Comparison of ENCODE assay signal across 28 cellular contexts in the genomic region with DNA sequence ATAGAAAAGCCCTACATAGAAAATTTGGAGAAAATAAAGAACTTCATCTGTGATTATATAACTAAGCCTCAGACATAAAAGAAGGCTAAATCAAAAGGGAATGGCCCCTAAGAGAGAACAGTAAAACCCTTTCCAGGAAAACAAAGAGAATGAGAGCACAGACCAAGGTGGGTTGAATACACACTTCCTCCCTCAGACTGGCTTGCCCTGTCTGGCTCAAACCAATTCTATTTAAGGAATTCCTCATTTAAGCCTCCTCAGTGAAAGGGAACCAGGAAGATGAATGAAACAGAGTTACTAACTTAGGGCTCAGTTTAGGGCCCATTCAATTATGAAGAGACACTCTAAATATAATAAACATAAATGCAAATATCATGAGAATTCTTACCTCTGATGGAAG. TPM values are rescaled to one million over a fixed set of nuclear protein-coding genes. Genes with fewer than 3 reads are reported as not detected.
"Had no signal": no experiment of that assay in that cellular context is flagged by ENCODE, and none has a peak within 500 bp of the region (broad histone marks: within the 10 kb centered on the region; RNA-seq: fewer than 3 reads in every experiment).

No MANE protein-coding gene starts in this region.

- H2AFZ ChIP-seq: hepatocyte had no signal

- H3K4me1 ChIP-seq: gastroesophageal sphincter, spleen, suprapubic skin, tibial artery had no signal

- H3K27me3 ChIP-seq: brain microvascular endothelial cell, dorsolateral prefrontal cortex, hepatocyte, suprapubic skin had no signal

- H3K27ac ChIP-seq: brain microvascular endothelial cell, coronary artery, dorsolateral prefrontal cortex, gastroesophageal sphincter, hepatocyte, spleen, suprapubic skin, tibial artery, VCaP had no signal

- H3K4me2 ChIP-seq: hepatocyte had no signal

- H3K27ac Mint-ChIP-seq: activated naive CD4-positive, alpha-beta T cell treated with anti-CD3 and anti-CD28 coated beads, Interleukin-2, amount 10 ng/mL, durations not matched to agents 7 days and 5 days; immature natural killer cell; memory B cell; natural killer cell had no signal

- H3K4me3 Mint-ChIP-seq: activated naive CD4-positive, alpha-beta T cell treated with anti-CD3 and anti-CD28 coated beads, Interleukin-2, amount 10 ng/mL, durations not matched to agents 7 days and 5 days; immature natural killer cell; memory B cell; natural killer cell had no signal

- H3K36me3 Mint-ChIP-seq: activated naive CD4-positive, alpha-beta T cell treated with anti-CD3 and anti-CD28 coated beads, Interleukin-2, amount 10 ng/mL, durations not matched to agents 7 days and 5 days; immature natural killer cell; memory B cell; natural killer cell had no signal

- H3K27me3 Mint-ChIP-seq: activated naive CD4-positive, alpha-beta T cell treated with anti-CD3 and anti-CD28 coated beads, Interleukin-2, amount 10 ng/mL, durations not matched to agents 7 days and 5 days had no signal

- ATAC-seq: activated CD4-positive, CD25-positive, alpha-beta regulatory T cell treated with anti-CD3 and anti-CD28 coated beads, Interleukin-2, amount 50 U/mL, for 24 hours; gastroesophageal sphincter; natural killer cell; right cardiac atrium had no signal

- DNase-seq: activated CD4-positive, alpha-beta T cell treated with anti-CD3 and anti-CD28 coated beads for 48 hours; activated CD4-positive, alpha-beta T cell treated with anti-CD3 and anti-CD28 coated beads, Interleukin-2, amount 50 U/mL, for 48 hours; activated CD8-positive, alpha-beta memory T cell treated with anti-CD3 and anti-CD28 coated beads for 24 hours; activated CD8-positive, alpha-beta memory T cell treated with anti-CD3 and anti-CD28 coated beads, Interleukin-2, amount 50 U/mL, for 4 hours; activated gamma-delta T cell; activated naive CD4-positive, alpha-beta T cell treated with anti-CD3 and anti-CD28 coated beads, Interleukin-2, amount 10 ng/mL, durations not matched to agents 7 days and 5 days; activated T-cell treated with anti-CD3 and anti-CD28 coated beads, Interleukin-2, amount 50 U/mL, for 1 hour; amniotic stem cell; brain microvascular endothelial cell; dorsolateral prefrontal cortex; effector memory CD4-positive, alpha-beta T cell; immature natural killer cell; kidney; natural killer cell; posterior cingulate gyrus; right cardiac atrium; spleen; stimulated activated naive CD4-positive, alpha-beta T cell; tibial artery had no signal

- H3K9me3 Mint-ChIP-seq: activated naive CD4-positive, alpha-beta T cell treated with anti-CD3 and anti-CD28 coated beads, Interleukin-2, amount 10 ng/mL, durations not matched to agents 7 days and 5 days; memory B cell; natural killer cell had no signal

- H3K36me3 ChIP-seq: brain microvascular endothelial cell, gastroesophageal sphincter, spleen, suprapubic skin, tibial artery had no signal

- H3K4me1 Mint-ChIP-seq: activated naive CD4-positive, alpha-beta T cell treated with anti-CD3 and anti-CD28 coated beads, Interleukin-2, amount 10 ng/mL, durations not matched to agents 7 days and 5 days; immature natural killer cell; memory B cell; natural killer cell had no signal

- H3K9me3 ChIP-seq: gastroesophageal sphincter, spleen, suprapubic skin, tibial artery had no signal

- H3K4me3 ChIP-seq: coronary artery, dorsolateral prefrontal cortex, gastroesophageal sphincter, hepatocyte, spleen, suprapubic skin, tibial artery had no signal

- H3K79me2 ChIP-seq: hepatocyte had no signal

RNA-seq across cellular contexts. Expression of gene SYT14, which starts 10.6 kb away (rescaled TPM):
- total RNA-seq: natural killer cell; omental fat pad; spleen; T-helper 1 cell treated with Interleukin-12 subunit alpha and Interleukin-12 subunit beta and Interleukin-4 antibody, amounts not matched to agents 30 ng/mL and 1 ng/mL, for 36 hours had no signal
- polyA plus RNA-seq: immature natural killer cell had no signal
